In the genomic region with DNA sequence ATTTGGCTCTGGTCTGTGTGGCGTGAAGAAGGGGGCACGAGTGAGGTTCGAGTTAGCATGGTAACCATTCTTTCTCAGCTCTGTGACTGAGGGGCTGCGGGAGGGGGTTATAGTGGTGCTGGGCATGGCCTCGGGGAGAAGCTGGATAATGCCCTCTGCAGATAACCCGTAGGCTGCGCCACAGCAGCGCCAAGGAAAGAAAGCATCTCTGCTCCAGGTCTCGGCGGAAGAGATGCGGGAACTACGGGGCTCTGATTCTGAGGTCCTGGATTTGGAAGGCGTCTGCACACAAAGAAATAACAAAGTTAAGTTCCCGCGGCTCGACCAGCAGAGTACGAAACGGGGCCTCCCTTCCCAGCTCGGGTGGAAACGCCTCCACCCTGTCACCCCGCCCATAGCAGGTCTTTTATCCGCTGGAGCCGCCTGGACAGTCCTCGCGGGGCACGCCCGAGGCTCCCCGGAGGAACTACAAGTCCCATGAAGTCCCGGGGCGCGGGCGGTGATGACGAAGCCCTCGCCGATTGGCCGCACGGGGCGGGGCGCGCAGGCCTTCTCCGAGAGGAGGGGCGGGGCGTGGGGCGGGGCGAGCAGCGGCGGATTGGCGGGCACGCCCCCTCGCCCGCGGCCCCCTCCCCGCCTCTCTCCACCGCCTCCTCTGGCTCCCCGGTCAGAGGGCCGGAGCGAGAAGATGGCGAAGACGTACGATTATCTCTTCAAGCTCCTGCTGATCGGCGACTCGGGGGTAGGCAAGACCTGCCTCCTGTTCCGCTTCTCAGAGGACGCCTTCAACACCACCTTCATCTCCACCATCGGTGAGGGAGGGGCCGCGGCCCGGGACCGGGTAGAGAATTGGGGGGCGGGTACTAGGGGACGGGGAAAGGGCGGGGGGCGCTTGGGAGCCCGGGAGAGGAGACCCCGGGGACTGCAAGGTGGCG, we compare ENCODE assay signal across 1 cellular context.
TF ChIP-seq lines count a peak whose summit lies in the region.

Gene RAB8B (plus strand): TSS at position 670 of the 935 bp plus-strand sequence. CDS start 19 bp downstream, at position 689.

TF ChIP-seq in HepG2, 621 proteins besides CTCF, POLR2A, EP300 and RAD21 (continued from another document):
- TF ChIP-seq, protein P1, sequence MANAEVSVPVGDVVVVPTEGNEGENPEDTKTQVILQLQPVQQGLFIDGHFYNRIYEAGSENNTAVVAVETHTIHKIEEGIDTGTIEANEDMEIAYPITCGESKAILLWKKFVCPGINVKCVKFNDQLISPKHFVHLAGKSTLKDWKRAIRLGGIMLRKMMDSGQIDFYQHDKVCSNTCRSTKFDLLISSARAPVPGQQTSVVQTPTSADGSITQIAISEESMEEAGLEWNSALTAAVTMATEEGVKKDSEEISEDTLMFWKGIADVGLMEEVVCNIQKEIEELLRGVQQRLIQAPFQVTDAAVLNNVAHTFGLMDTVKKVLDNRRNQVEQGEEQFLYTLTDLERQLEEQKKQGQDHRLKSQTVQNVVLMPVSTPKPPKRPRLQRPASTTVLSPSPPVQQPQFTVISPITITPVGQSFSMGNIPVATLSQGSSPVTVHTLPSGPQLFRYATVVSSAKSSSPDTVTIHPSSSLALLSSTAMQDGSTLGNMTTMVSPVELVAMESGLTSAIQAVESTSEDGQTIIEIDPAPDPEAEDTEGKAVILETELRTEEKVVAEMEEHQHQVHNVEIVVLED (CRISPR knock-in tag; IDR thresholded peaks at IDR 0.05; ENCODE audit: borderline replicate concordance), result peak; percentile 68
- no peak for TF ChIP-seq ZBTB2 (CRISPR knock-in tag; IDR thresholded peaks at IDR 0.05; ENCODE audit: low read depth)
- TF ChIP-seq BORCS8-MEF2B (CRISPR knock-in tag; IDR thresholded peaks at IDR 0.05), result 0 out of 2 replicates have a peak, but pooled peaks have one; percentile 3
- no peak for TF ChIP-seq MXD1 (CRISPR knock-in tag; IDR thresholded peaks at IDR 0.05)
- TF ChIP-seq ZNF441 (CRISPR knock-in tag; IDR thresholded peaks at IDR 0.05; ENCODE audit: borderline replicate concordance), result 0 out of 2 replicates have a peak, but pooled peaks have one; percentile 42
- 0 out of 2 replicates have a peak, but pooled peaks have one; percentile 55 for TF ChIP-seq ZNF607 (CRISPR knock-in tag; IDR thresholded peaks at IDR 0.05; ENCODE audit: borderline replicate concordance)
- no peak for TF ChIP-seq SOX6 (IDR thresholded peaks at IDR 0.05)
- 0 out of 2 replicates have a peak, but pooled peaks have one; percentile 24 for TF ChIP-seq SOX6 (CRISPR knock-in tag; IDR thresholded peaks at IDR 0.05)
- TF ChIP-seq GABPA (IDR thresholded peaks at IDR 0.05; ENCODE audit: low read depth, low read length), result no peak
- TF ChIP-seq GABPA (CRISPR knock-in tag; IDR thresholded peaks at IDR 0.05; ENCODE audit: low read depth), result peak; percentile 44; the same call in 1 of the 2 replicates
- no peak for TF ChIP-seq ZFP36L1 (CRISPR knock-in tag; IDR thresholded peaks at IDR 0.05)
- TF ChIP-seq ISL2 (CRISPR knock-in tag; IDR thresholded peaks at IDR 0.05), result no peak
- 0 out of 2 replicates have a peak, but pooled peaks have one; percentile 3 for TF ChIP-seq CAMTA2 (CRISPR knock-in tag; IDR thresholded peaks at IDR 0.05; ENCODE audit: borderline replicate concordance)
